23 cellular contexts compared by ENCODE assay signal in genomic region chr3:194877311-194878119, GRCh38.
DNase-seq lines count a peak whose midpoint lies in the region; ATAC-seq and TF ChIP-seq lines count a peak whose summit lies in the region.
"Had no signal": no experiment of that assay in that cellular context is flagged by ENCODE, and none has a peak within 500 bp of the region (broad histone marks: within the 10 kb centered on the region; RNA-seq: fewer than 3 reads in every experiment).

No MANE protein-coding gene starts in this region.

- H4K20me1 ChIP-seq in GM23338 (replicated peaks; ENCODE audit: insufficient read depth) = no peaks in the 10 kb centered on the region

- no peak for ATAC-seq in GM23338
- ATAC-seq in left lobe of liver = no peak
- ATAC-seq in foreskin keratinocyte = no peak
- no peak for ATAC-seq in effector memory CD8-positive, alpha-beta T cell (replicated peaks)
- ATAC-seq: left colon; stimulated activated naive CD8-positive, alpha-beta T cell treated with anti-CD3 and anti-CD28 coated beads, Interleukin-15, Interleukin-2, amounts not matched to agents 100 U/mL and 50 U/mL, for 24 hours had no signal

- H3K4me3 Mint-ChIP-seq in GM23338 (no peak overlapping the region), endodermal cell (no peak overlapping the region)
- H3K4me3 Mint-ChIP-seq in effector memory CD8-positive, alpha-beta T cell = no peak overlapping the region

- H3K9me3 ChIP-seq in endodermal cell (ENCODE audit: control insufficient read depth, low read length) = no peaks in the 10 kb centered on the region
- no peaks in the 10 kb centered on the region for H3K9me3 ChIP-seq in testis
- H3K9me3 ChIP-seq: tibial artery had no signal

- H3K4me3 ChIP-seq in GM23338 = no peak overlapping the region
- no peak overlapping the region for H3K4me3 ChIP-seq in endodermal cell (ENCODE audit: low read length)
- no peak overlapping the region for H3K4me3 ChIP-seq in testis
- H3K4me3 ChIP-seq: skin epidermis, tibial artery had no signal

- no peak overlapping the region for H3K9ac ChIP-seq in endodermal cell (ENCODE audit: extremely low read depth, low read length, poor library complexity, severe bottlenecking)

- 94 to 95% methylated on average over 20 to 24 of the region's 24 CpGs for WGBS in endodermal cell (ENCODE audit: insufficient coverage in 1 of 2, insufficient read length in 1 of 2), 2 experiments
- WGBS in testis, 2 donors = 66 to 74% methylated on average over 24 of the region's 24 CpGs

- intact Hi-C loops in testis (cut with DNase I; ENCODE audit: low total_unique reads) = no loop called here

- no peaks in the 10 kb centered on the region for H3F3A ChIP-seq in GM23338 (replicated peaks; ENCODE audit: low read depth)

- no peaks in the 10 kb centered on the region for H3K9me3 Mint-ChIP-seq in GM23338
- H3K9me3 Mint-ChIP-seq in endodermal cell = no peaks in the 10 kb centered on the region
- no peaks in the 10 kb centered on the region for H3K9me3 Mint-ChIP-seq in effector memory CD8-positive, alpha-beta T cell

- H3K9me2 ChIP-seq in GM23338 (ENCODE audit: insufficient read depth) = no peaks in the 10 kb centered on the region

- H3K27ac ChIP-seq in GM23338 (ENCODE audit: low read depth) (no peak overlapping the region), endodermal cell (ENCODE audit: low read depth, low read length) (no peak overlapping the region), testis (no peak overlapping the region), foreskin keratinocyte (no peak overlapping the region)
- H3K27ac ChIP-seq: brain microvascular endothelial cell, epithelial cell of prostate, tibial artery had no signal

- DNase-seq in GM23338 (ENCODE audit: low spot score) (no peak), endodermal cell (peak; percentile 34), left lobe of liver (ENCODE audit: low spot score) (peak; percentile 36), testis (peak; percentile 65), NCI-H345 (lab: John Stamatoyannopoulos, UW) (no peak), foreskin keratinocyte (no peak)
- DNase-seq in effector memory CD8-positive, alpha-beta T cell = no peak
- DNase-seq: activated CD4-positive, alpha-beta T cell treated with anti-CD3 and anti-CD28 coated beads for 48 hours; activated naive CD4-positive, alpha-beta T cell treated with Interleukin-2 at 50 U/mL for 16 hours; activated T-cell treated with anti-CD3 and anti-CD28 coated beads, Interleukin-2, amount 50 U/mL, for 48 hours; brain microvascular endothelial cell; C1 segment of cervical spinal cord; DMS79 treated with DMSO at 0.1 percent for 48 hours; GF-D8; left colon; mesenchymal stem cell; NCI-H1436; NCI-H2081 treated with DMSO at 0.1 percent for 48 hours; stimulated activated naive CD8-positive, alpha-beta T cell treated with anti-CD3 and anti-CD28 coated beads, Interleukin-15, Interleukin-2, amounts not matched to agents 100 U/mL and 50 U/mL, for 24 hours; T-helper 2 cell; tibial artery had no signal

- TF ChIP-seq CTCF in GM23338 (conservative IDR thresholded peaks at IDR 0.05; ENCODE audit: low read depth in 2 of 2) (no peak), endodermal cell (conservative IDR thresholded peaks at IDR 0.05) (no peak), testis (IDR thresholded peaks at IDR 0.05) (no peak), foreskin keratinocyte (conservative IDR thresholded peaks at IDR 0.05) (no peak)

- H3K27me3 ChIP-seq in GM23338 (ENCODE audit: insufficient read depth) (no peaks in the 10 kb centered on the region), endodermal cell (ENCODE audit: control insufficient read depth, insufficient read depth, low read length, poor library complexity, severe bottlenecking) (no peaks in the 10 kb centered on the region), testis (no peaks in the 10 kb centered on the region), foreskin keratinocyte (no peaks in the 10 kb centered on the region)
- H3K27me3 ChIP-seq: brain microvascular endothelial cell had no signal

- H3K27ac Mint-ChIP-seq in GM23338 (no peak overlapping the region), endodermal cell (no peak overlapping the region)
- H3K27ac Mint-ChIP-seq in effector memory CD8-positive, alpha-beta T cell = no peak overlapping the region

- peaks cover 4% of the 10 kb centered on the region for H3K27me3 Mint-ChIP-seq in GM23338 (ENCODE audit: insufficient read depth, low read depth, poor library complexity)
- no peaks in the 10 kb centered on the region for H3K27me3 Mint-ChIP-seq in endodermal cell (ENCODE audit: insufficient read depth)
- H3K27me3 Mint-ChIP-seq in effector memory CD8-positive, alpha-beta T cell = peaks cover 12 to 49% of the 10 kb centered on the region in 2 donors

- peaks cover 6% of the 10 kb centered on the region; the same call in 1 of the 2 replicates for H3K4me1 ChIP-seq in GM23338 (ENCODE audit: insufficient read depth)
- peaks cover 3% of the 10 kb centered on the region for H3K4me1 ChIP-seq in endodermal cell (ENCODE audit: control insufficient read depth, insufficient read depth, low read length)
- H3K4me1 ChIP-seq in testis = peaks cover 18% of the 10 kb centered on the region
- peaks cover 6% of the 10 kb centered on the region for H3K4me1 ChIP-seq in foreskin keratinocyte

- TF ChIP-seq POLR2A in testis (IDR thresholded peaks at IDR 0.05) = no peak

- no peaks in the 10 kb centered on the region for H3K36me3 Mint-ChIP-seq in GM23338 (ENCODE audit: low read depth)
- no peaks in the 10 kb centered on the region for H3K36me3 Mint-ChIP-seq in endodermal cell (ENCODE audit: low read depth)
- peaks cover 6% of the 10 kb centered on the region for H3K36me3 Mint-ChIP-seq in effector memory CD8-positive, alpha-beta T cell (ENCODE audit: insufficient read depth)

- no peaks in the 10 kb centered on the region for H3K36me3 ChIP-seq in GM23338 (ENCODE audit: insufficient read depth)
- H3K36me3 ChIP-seq in endodermal cell (ENCODE audit: control insufficient read depth, insufficient read depth, low read length) = no peaks in the 10 kb centered on the region
- no peaks in the 10 kb centered on the region for H3K36me3 ChIP-seq in testis (ENCODE audit: low read depth, missing control alignments)
- H3K36me3 ChIP-seq: brain microvascular endothelial cell, tibial artery had no signal

- H3K4me2 ChIP-seq in GM23338 = no peak overlapping the region

- 0 out of 2 replicates have a peak overlapping the region, but pooled peaks have one; percentile 14 for H2AFZ ChIP-seq in GM23338

- H3K4me1 Mint-ChIP-seq in GM23338 (peaks cover 8% of the 10 kb centered on the region), endodermal cell (peaks cover 6% of the 10 kb centered on the region)
- peaks cover 0 to 4% of the 10 kb centered on the region in 2 donors for H3K4me1 Mint-ChIP-seq in effector memory CD8-positive, alpha-beta T cell (ENCODE audit: low read depth in 2 of 2)

- H3K79me2 ChIP-seq in GM23338 (replicated peaks; ENCODE audit: insufficient read depth) = no peaks in the 10 kb centered on the region

TF ChIP-seq in GM23338, 12 proteins besides CTCF, POLR2A, EP300 and RAD21:
- TF ChIP-seq JUNB (IDR thresholded peaks at IDR 0.05; ENCODE audit: unreplicated experiment) = no peak
- TF ChIP-seq POLR2AphosphoS5 (IDR thresholded peaks at IDR 0.05; ENCODE audit: low read depth) = no peak
- no peak for TF ChIP-seq CREB1 (CRISPR knock-in tag; IDR thresholded peaks at IDR 0.05; ENCODE audit: low read depth)
- TF ChIP-seq, protein P1, sequence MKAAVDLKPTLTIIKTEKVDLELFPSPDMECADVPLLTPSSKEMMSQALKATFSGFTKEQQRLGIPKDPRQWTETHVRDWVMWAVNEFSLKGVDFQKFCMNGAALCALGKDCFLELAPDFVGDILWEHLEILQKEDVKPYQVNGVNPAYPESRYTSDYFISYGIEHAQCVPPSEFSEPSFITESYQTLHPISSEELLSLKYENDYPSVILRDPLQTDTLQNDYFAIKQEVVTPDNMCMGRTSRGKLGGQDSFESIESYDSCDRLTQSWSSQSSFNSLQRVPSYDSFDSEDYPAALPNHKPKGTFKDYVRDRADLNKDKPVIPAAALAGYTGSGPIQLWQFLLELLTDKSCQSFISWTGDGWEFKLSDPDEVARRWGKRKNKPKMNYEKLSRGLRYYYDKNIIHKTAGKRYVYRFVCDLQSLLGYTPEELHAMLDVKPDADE (IDR thresholded peaks at IDR 0.05) = no peak
- no peak for TF ChIP-seq STAT1 (IDR thresholded peaks at IDR 0.05; ENCODE audit: unreplicated experiment)
- TF ChIP-seq, protein P2, sequence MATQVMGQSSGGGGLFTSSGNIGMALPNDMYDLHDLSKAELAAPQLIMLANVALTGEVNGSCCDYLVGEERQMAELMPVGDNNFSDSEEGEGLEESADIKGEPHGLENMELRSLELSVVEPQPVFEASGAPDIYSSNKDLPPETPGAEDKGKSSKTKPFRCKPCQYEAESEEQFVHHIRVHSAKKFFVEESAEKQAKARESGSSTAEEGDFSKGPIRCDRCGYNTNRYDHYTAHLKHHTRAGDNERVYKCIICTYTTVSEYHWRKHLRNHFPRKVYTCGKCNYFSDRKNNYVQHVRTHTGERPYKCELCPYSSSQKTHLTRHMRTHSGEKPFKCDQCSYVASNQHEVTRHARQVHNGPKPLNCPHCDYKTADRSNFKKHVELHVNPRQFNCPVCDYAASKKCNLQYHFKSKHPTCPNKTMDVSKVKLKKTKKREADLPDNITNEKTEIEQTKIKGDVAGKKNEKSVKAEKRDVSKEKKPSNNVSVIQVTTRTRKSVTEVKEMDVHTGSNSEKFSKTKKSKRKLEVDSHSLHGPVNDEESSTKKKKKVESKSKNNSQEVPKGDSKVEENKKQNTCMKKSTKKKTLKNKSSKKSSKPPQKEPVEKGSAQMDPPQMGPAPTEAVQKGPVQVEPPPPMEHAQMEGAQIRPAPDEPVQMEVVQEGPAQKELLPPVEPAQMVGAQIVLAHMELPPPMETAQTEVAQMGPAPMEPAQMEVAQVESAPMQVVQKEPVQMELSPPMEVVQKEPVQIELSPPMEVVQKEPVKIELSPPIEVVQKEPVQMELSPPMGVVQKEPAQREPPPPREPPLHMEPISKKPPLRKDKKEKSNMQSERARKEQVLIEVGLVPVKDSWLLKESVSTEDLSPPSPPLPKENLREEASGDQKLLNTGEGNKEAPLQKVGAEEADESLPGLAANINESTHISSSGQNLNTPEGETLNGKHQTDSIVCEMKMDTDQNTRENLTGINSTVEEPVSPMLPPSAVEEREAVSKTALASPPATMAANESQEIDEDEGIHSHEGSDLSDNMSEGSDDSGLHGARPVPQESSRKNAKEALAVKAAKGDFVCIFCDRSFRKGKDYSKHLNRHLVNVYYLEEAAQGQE (IDR thresholded peaks at IDR 0.05; ENCODE audit: unreplicated experiment) = no peak
- TF ChIP-seq EZH2phosphoT487 (IDR thresholded peaks at IDR 0.05; ENCODE audit: unreplicated experiment) = no peak

Comparison
In these comparisons a context has a peak if more than half of its experiments do, and no peak if none do; other contexts are left out.
1. DNase-seq: peak in endodermal cell (single experiment), left lobe of liver (single experiment) and testis (single experiment); none in GM23338 (single experiment), NCI-H345 (single experiment), foreskin keratinocyte (0 of 2) and effector memory CD8-positive, alpha-beta T cell (0 of 3).